Comparison of ENCODE assay signal across 15 cellular contexts in genomic region chrX:68834371-68835103, GRCh38. TPM values are rescaled to one million over a fixed set of nuclear protein-coding genes. Genes with fewer than 3 reads are reported as not detected.
DNase-seq lines count a peak whose midpoint lies in the region; ATAC-seq and TF ChIP-seq lines count a peak whose summit lies in the region.
"Had no signal": no experiment of that assay in that cellular context is flagged by ENCODE, and none has a peak within 500 bp of the region (broad histone marks: within the 10 kb centered on the region; RNA-seq: fewer than 3 reads in every experiment).

No MANE protein-coding gene starts in this region.

- TF ChIP-seq CTCF in left ventricle myocardium inferior (IDR thresholded peaks at IDR 0.05; ENCODE audit: borderline replicate concordance), result no peak
- TF ChIP-seq CTCF in neural cell (IDR thresholded peaks at IDR 0.05; ENCODE audit: poor library complexity, severe bottlenecking), result no peak
- TF ChIP-seq CTCF in upper lobe of left lung (IDR thresholded peaks at IDR 0.05), result no peak

- H3K4me3 ChIP-seq in left ventricle myocardium inferior (peak overlapping the region; percentile 88), right cardiac atrium (ENCODE audit: low read length) (no peak overlapping the region), neural cell (ENCODE audit: low read length) (peak overlapping the region; percentile 28), upper lobe of left lung (peak overlapping the region in 3 of 4 donors; percentile 64 to 82 (median 71))

- no peaks in the 10 kb centered on the region for H4K20me1 ChIP-seq in neural cell (ENCODE audit: insufficient read depth)

- DNase-seq in left ventricle myocardium inferior (no peak), right cardiac atrium (no peak), epithelial cell of prostate (ENCODE audit: low read depth, low spot score) (no peak), upper lobe of left lung (peak; percentile 14 to 51)
- DNase-seq in activated CD4-positive, alpha-beta T cell treated with anti-CD3 and anti-CD28 coated beads for 1 hour, result no peak
- DNase-seq in stimulated activated naive CD8-positive, alpha-beta T cell treated with anti-CD3 and anti-CD28 coated beads, Interleukin-15, Interleukin-2, amounts not matched to agents 100 U/mL and 50 U/mL, for 24 hours, result no peak
- no peak for DNase-seq in stimulated activated CD4-positive, alpha-beta T cell treated with anti-CD3 and anti-CD28 coated beads, Interleukin-2, amount 100 ng/mL, for 48 hours
- DNase-seq: activated CD4-positive, alpha-beta T cell treated with anti-CD3 and anti-CD28 coated beads, Interleukin-2, amount 50 U/mL, for 4 hours; activated effector memory CD4-positive, alpha-beta T cell treated with Interleukin-2 at 50 U/mL for 16 hours; CD4-positive, alpha-beta memory T cell; IMR-90; NCI-H2081; NCI-H69; stimulated activated CD4-positive, alpha-beta T cell treated with anti-CD3 and anti-CD28 coated beads, Interleukin-12 subunit alpha, Interleukin-12 subunit beta, amount 100 ng/mL, for 4 hours had no signal

- H3K4me2 ChIP-seq in neural cell (ENCODE audit: low read length), result no peak overlapping the region

- no peaks in the 10 kb centered on the region for H3K9me2 ChIP-seq in neural cell (ENCODE audit: insufficient read depth, low read length)

- H3K36me3 ChIP-seq in left ventricle myocardium inferior (peaks cover 1% of the 10 kb centered on the region), neural cell (ENCODE audit: insufficient read depth, low read length) (no peaks in the 10 kb centered on the region), upper lobe of left lung (peaks cover 0 to 2% (median under 1%) of the 10 kb centered on the region in 4 donors)

- H3K27me3 ChIP-seq in left ventricle myocardium inferior (ENCODE audit: low read depth) (no peaks in the 10 kb centered on the region), right cardiac atrium (ENCODE audit: control insufficient read depth, insufficient read depth) (no peaks in the 10 kb centered on the region), neural cell (ENCODE audit: insufficient read depth, low read depth, low read length) (no peaks in the 10 kb centered on the region), upper lobe of left lung (no peaks in the 10 kb centered on the region)

- peaks cover 85% of the 10 kb centered on the region for H3K79me2 ChIP-seq in neural cell (replicated peaks; ENCODE audit: insufficient read depth, low read length)

- H3K27ac ChIP-seq in left ventricle myocardium inferior (replicated peaks) (no peak overlapping the region), right cardiac atrium (ENCODE audit: low read length) (no peak overlapping the region), epithelial cell of prostate (peak overlapping the region; percentile 87), neural cell (ENCODE audit: low read length) (no peak overlapping the region), upper lobe of left lung (peak overlapping the region in 2 of 4 donors; percentile 24 to 32)

- H3K9ac ChIP-seq in neural cell (ENCODE audit: low read length), result no peak overlapping the region

- ATAC-seq in right cardiac atrium (no peak), upper lobe of left lung (ENCODE audit: low FRiP score in 2 of 2) (no peak)
- ATAC-seq in stimulated activated naive CD8-positive, alpha-beta T cell treated with anti-CD3 and anti-CD28 coated beads, Interleukin-15, Interleukin-2, amounts not matched to agents 100 U/mL and 50 U/mL, for 24 hours, result no peak

- no peak overlapping the region for H2AFZ ChIP-seq in neural cell (ENCODE audit: low read depth, low read length)

- H3K9me3 ChIP-seq in left ventricle myocardium inferior (replicated peaks), result no peaks in the 10 kb centered on the region
- no peaks in the 10 kb centered on the region for H3K9me3 ChIP-seq in right cardiac atrium (ENCODE audit: control insufficient read depth, low read length)
- H3K9me3 ChIP-seq in neural cell (ENCODE audit: low read length), result no peaks in the 10 kb centered on the region
- no peaks in the 10 kb centered on the region for H3K9me3 ChIP-seq in upper lobe of left lung

- TF ChIP-seq RAD21 in neural cell (conservative IDR thresholded peaks at IDR 0.05), result no peak

- TF ChIP-seq EP300 in neural cell (conservative IDR thresholded peaks at IDR 0.05; ENCODE audit: poor library complexity, severe bottlenecking), result no peak
- no peak for TF ChIP-seq EP300 in upper lobe of left lung (IDR thresholded peaks at IDR 0.05)

- H3K4me1 ChIP-seq in left ventricle myocardium inferior (peaks cover 52% of the 10 kb centered on the region), right cardiac atrium (ENCODE audit: control insufficient read depth, insufficient read depth, low read length) (peaks cover 8% of the 10 kb centered on the region), upper lobe of left lung (no peaks in the 10 kb centered on the region)

- H3F3A ChIP-seq in neural cell (ENCODE audit: insufficient read depth, low read length, poor library complexity, severe bottlenecking), result no peaks in the 10 kb centered on the region

- intact Hi-C loops in left ventricle myocardium inferior (cut with micrococcal nuclease), result no loop called here
- intact Hi-C loops in right cardiac atrium (cut with DNase I), result loop anchor here in 1 of 4 donors (5.0 kb wide), 1 partner anchor 63 kb away; no protein-coding TSS in a partner anchor

- WGBS in right cardiac atrium, result 39% methylated on average over 7 of the region's 7 CpGs
- WGBS in upper lobe of left lung, 2 donors, result 54 to 70% methylated on average over 3 to 7 of the region's 7 CpGs

- no peak for TF ChIP-seq POLR2A in upper lobe of left lung (IDR thresholded peaks at IDR 0.05)

TF ChIP-seq in neural cell, 6 proteins besides CTCF, POLR2A, EP300 and RAD21:
- TF ChIP-seq TAF1 (IDR thresholded peaks at IDR 0.05; ENCODE audit: low read depth) (no peak), EZH2 (IDR thresholded peaks at IDR 0.05; ENCODE audit: borderline replicate concordance, insufficient read depth, low read length, poor library complexity, severe bottlenecking) (no peak), POLR2AphosphoS5 (IDR thresholded peaks at IDR 0.05) (no peak), MXI1 (conservative IDR thresholded peaks at IDR 0.05; ENCODE audit: poor library complexity, severe bottlenecking) (no peak), REST (IDR thresholded peaks at IDR 0.05; ENCODE audit: borderline replicate concordance) (no peak), SMC3 (conservative IDR thresholded peaks at IDR 0.05; ENCODE audit: poor library complexity) (no peak)

RNA-seq across cellular contexts. Expression of gene EFNB1, which starts 5.7 kb away (rescaled TPM):
- total RNA-seq in left ventricle myocardium inferior, result 14.7 TPM
- 10 to 100 TPM; 18.6 to 28.0 (median 24.4) TPM for total RNA-seq in right cardiac atrium
- 27.1 TPM for polyA plus RNA-seq in right cardiac atrium
- 25.5 and 27.8 TPM in 2 replicates for polyA plus RNA-seq in neural cell
- polyA minus RNA-seq in neural cell, result 34.5 and 38.5 TPM in 2 replicates
- 10 to 100 TPM; 17.8 to 74.7 (median 40.0) TPM for total RNA-seq in upper lobe of left lung

Comparison
In these comparisons a context has a peak if more than half of its experiments do, and no peak if none do; other contexts are left out.
1. DNase-seq: peak in upper lobe of left lung (2 of 2); none in left ventricle myocardium inferior (single experiment), right cardiac atrium (0 of 3), epithelial cell of prostate (single experiment), activated CD4-positive, alpha-beta T cell treated with anti-CD3 and anti-CD28 coated beads for 1 hour (single experiment), stimulated activated naive CD8-positive, alpha-beta T cell treated with anti-CD3 and anti-CD28 coated beads, Interleukin-15, Interleukin-2, amounts not matched to agents 100 U/mL and 50 U/mL, for 24 hours (single experiment) and stimulated activated CD4-positive, alpha-beta T cell treated with anti-CD3 and anti-CD28 coated beads, Interleukin-2, amount 100 ng/mL, for 48 hours (0 of 2).